8 cellular contexts compared by ENCODE assay signal in the genomic region with DNA sequence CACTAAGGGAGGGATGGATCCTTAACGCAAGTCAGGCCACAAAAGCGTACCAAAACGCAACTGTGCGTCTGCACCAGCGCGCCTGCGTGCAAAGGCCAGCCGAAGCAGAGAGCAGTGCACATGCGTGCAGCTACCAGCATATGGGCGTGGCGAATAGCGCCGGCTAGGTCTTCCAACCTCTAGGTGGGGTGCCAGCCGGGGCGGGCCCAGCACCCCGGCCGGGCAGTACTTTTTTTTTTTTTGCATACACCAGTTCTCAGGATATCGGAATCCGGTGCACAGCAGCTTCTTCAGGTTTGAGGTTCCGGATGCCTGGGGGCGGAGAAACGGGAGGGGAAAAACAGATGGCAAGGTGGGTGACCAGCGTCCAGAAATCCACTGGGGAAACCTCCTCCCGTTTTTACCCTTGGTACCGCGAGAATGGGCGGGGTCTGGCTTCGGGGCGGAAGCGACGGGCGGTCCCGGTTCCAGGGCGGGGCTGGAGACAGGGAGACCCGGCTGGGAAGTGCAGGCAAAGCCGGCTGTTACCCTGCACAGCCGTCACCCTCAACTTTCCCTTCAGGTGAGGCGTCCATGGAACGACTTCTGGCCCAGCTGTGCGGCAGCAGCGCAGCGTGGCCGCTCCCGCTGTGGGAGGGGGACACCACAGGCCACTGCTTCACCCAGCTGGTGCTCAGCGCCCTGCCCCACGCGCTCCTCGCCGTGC. TPM values are rescaled to one million over a fixed set of nuclear protein-coding genes. Genes with fewer than 3 reads are reported as not detected.
A peak's percentile ranks its signal among the peaks of the same experiment; 100 is the strongest.
DNase-seq lines count a peak whose midpoint lies in the region; ATAC-seq and TF ChIP-seq lines count a peak whose summit lies in the region.

ABCC10 (plus strand) TSS at position 136 of the 706 bp plus-strand sequence; CDS start at position 574, 438 bp downstream.

- H3K9me3 ChIP-seq in osteoblast (ENCODE audit: low read depth, low read length): no peaks in the 10 kb centered on the region
- no peaks in the 10 kb centered on the region for H3K9me3 ChIP-seq in thymus (ENCODE audit: control insufficient read depth)

- peaks cover 4% of the 10 kb centered on the region for H4K20me1 ChIP-seq in osteoblast (ENCODE audit: insufficient read depth, low read length)

- H3K27ac ChIP-seq in osteoblast (ENCODE audit: low read depth, low read length) (peak within 1 kb of the TSS; percentile 56), thymus (ENCODE audit: low read depth) (peak within 1 kb of the TSS; percentile 88)

- peak; percentile 84 for ATAC-seq in HG02623 (IDR thresholded peaks at IDR 0.05; ENCODE audit: unreplicated experiment)

- no peaks in the 10 kb centered on the region for H3K27me3 Mint-ChIP-seq in activated naive CD8-positive, alpha-beta T cell
- peaks cover 8% of the 10 kb centered on the region for H3K27me3 Mint-ChIP-seq in glutamatergic neuron (ENCODE audit: unreplicated experiment)

- peak; percentile 92 for DNase-seq in GM12864 (ENCODE audit: low read depth)
- peak; percentile 94 for DNase-seq in NCI-H1105 (lab: John Stamatoyannopoulos, UW)
- peak; percentile 83 for DNase-seq in SKM-1 treated with dmso at 0.1 percent for 144 hours (lab: John Stamatoyannopoulos, UW; ENCODE audit: unreplicated experiment)
- peak; percentile 97 for DNase-seq in glutamatergic neuron
- peak; percentile 99 for DNase-seq in osteoblast (ENCODE audit: insufficient read length, low spot score, missing footprints)

- WGBS in thymus: under 1% methylated on average over 49 of the region's 49 CpGs

- peaks cover 21% of the 10 kb centered on the region for H3K4me1 Mint-ChIP-seq in activated naive CD8-positive, alpha-beta T cell (ENCODE audit: low read depth)
- peaks cover 8% of the 10 kb centered on the region for H3K4me1 Mint-ChIP-seq in glutamatergic neuron (ENCODE audit: low read depth, unreplicated experiment)

- H3K4me1 ChIP-seq in osteoblast (ENCODE audit: insufficient read depth, low read length): peaks cover 10% of the 10 kb centered on the region
- peaks cover 10% of the 10 kb centered on the region for H3K4me1 ChIP-seq in thymus (ENCODE audit: control insufficient read depth, insufficient read depth, low read length)

- peaks cover 11% of the 10 kb centered on the region for H3K36me3 ChIP-seq in osteoblast (ENCODE audit: insufficient read depth, low read length)
- peaks cover 7% of the 10 kb centered on the region for H3K36me3 ChIP-seq in thymus (ENCODE audit: control insufficient read depth, insufficient read depth)

- no peaks in the 10 kb centered on the region for H3K27me3 ChIP-seq in osteoblast (ENCODE audit: insufficient read depth, low read length)
- H3K27me3 ChIP-seq in thymus (ENCODE audit: control insufficient read depth, insufficient read depth): no peaks in the 10 kb centered on the region

- peak within 1 kb of the TSS; percentile 95 for H3K4me3 Mint-ChIP-seq in activated naive CD8-positive, alpha-beta T cell
- H3K4me3 Mint-ChIP-seq in glutamatergic neuron (ENCODE audit: unreplicated experiment): peak within 1 kb of the TSS; percentile 85

- peaks cover 3% of the 10 kb centered on the region for H3K36me3 Mint-ChIP-seq in activated naive CD8-positive, alpha-beta T cell
- peaks cover 5% of the 10 kb centered on the region for H3K36me3 Mint-ChIP-seq in glutamatergic neuron (ENCODE audit: unreplicated experiment)

- peaks cover 34% of the 10 kb centered on the region for H3K79me2 ChIP-seq in osteoblast (ENCODE audit: insufficient read depth, low read length)

- H3K4me3 ChIP-seq in GM12864 (ENCODE audit: low read depth, low read length) (peak within 1 kb of the TSS; percentile 76), osteoblast (ENCODE audit: insufficient read depth, low read length) (peak within 1 kb of the TSS; percentile 88), thymus (ENCODE audit: low read length) (peak within 1 kb of the TSS; percentile 57)

- TF ChIP-seq CTCF in GM12864 (IDR thresholded peaks at IDR 0.05; ENCODE audit: low read depth, low read length, missing control alignments) (peak; percentile 19), glutamatergic neuron (IDR thresholded peaks at IDR 0.05; ENCODE audit: partially characterized antibody, unreplicated experiment) (peak; percentile 27), osteoblast (IDR thresholded peaks at IDR 0.05; ENCODE audit: extremely low read depth, low read depth, low read length) (peak; percentile 18)

- peak within 1 kb of the TSS; percentile 94 for H3K27ac Mint-ChIP-seq in activated naive CD8-positive, alpha-beta T cell
- peak within 1 kb of the TSS; percentile 97 for H3K27ac Mint-ChIP-seq in glutamatergic neuron (ENCODE audit: unreplicated experiment)

- peak within 1 kb of the TSS; percentile 85 for H2AFZ ChIP-seq in osteoblast (ENCODE audit: low read length)

- H3K9me3 Mint-ChIP-seq in activated naive CD8-positive, alpha-beta T cell (ENCODE audit: low read depth): no peaks in the 10 kb centered on the region
- peaks cover 12% of the 10 kb centered on the region for H3K9me3 Mint-ChIP-seq in glutamatergic neuron (ENCODE audit: unreplicated experiment)

- H3K4me2 ChIP-seq in osteoblast (ENCODE audit: insufficient read depth, low read length): peak within 1 kb of the TSS; percentile 95

RNA-seq across cellular contexts. Expression of gene ABCC10, which starts in this region (rescaled TPM):
- total RNA-seq in glutamatergic neuron (ENCODE audit: unreplicated experiment) (94.8 TPM), osteoblast (26.4 and 27.1 TPM in 2 replicates)
- polyA plus RNA-seq in thymus: 47.6 TPM

Comparison
In these comparisons a context has a peak if more than half of its experiments do, and no peak if none do; other contexts are left out.
1. Peak in every context shown above with its lines: DNase-seq, ATAC-seq, H3K4me3 ChIP-seq and H3K27ac ChIP-seq.